Comparison of ENCODE assay signal across 26 cellular contexts in the genomic region with DNA sequence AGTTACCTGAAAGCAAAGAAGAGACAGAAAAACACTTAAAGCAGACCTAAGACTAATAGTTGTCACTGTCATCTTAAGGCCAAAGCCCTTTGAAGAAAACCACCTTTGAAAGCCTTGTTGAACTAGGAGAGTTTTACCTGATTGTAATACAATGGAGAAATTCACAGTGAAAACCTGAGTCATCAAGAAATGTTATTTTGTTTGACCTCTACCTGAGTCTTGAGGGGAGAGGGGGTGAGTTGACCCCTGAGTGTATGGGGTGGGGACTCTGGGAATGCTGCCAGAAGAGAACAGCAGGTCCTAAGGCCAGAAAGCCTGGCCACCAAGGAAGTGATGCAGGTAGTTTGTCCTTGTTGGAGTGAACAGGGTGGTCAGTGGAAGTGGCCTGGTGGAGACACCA.
"Had no signal": no experiment of that assay in that cellular context is flagged by ENCODE, and none has a peak within 500 bp of the region (broad histone marks: within the 10 kb centered on the region; RNA-seq: fewer than 3 reads in every experiment).

No MANE protein-coding gene starts in this region.

- H3K27me3 ChIP-seq: body of pancreas, esophagus squamous epithelium, left lung, neutrophil, tibial artery had no signal

- H3K9me3 ChIP-seq: body of pancreas, esophagus squamous epithelium, left lung, lower lobe of right lung, neutrophil, tibial artery had no signal

- H3K27ac Mint-ChIP-seq: activated B cell treated with CpG ODN at 0.5 μM for 24 hours; activated T-cell treated with anti-CD3 and anti-CD28 coated beads, Interleukin-2, amount 50 U/mL, for 72 hours; nephron progenitor cell; stimulated activated effector memory CD8-positive, alpha-beta T cell treated with anti-CD3 and anti-CD28 coated beads, Interleukin-12 subunit alpha, Interleukin-12 subunit beta, amount 100 ng/mL, for 72 hours; stimulated activated naive CD8-positive, alpha-beta T cell treated with anti-CD3 and anti-CD28 coated beads, Interleukin-15, Interleukin-2, amounts not matched to agents 100 ng/mL and 50 ng/mL, for 24 hours; T-helper 1 cell treated with Interleukin-12 subunit alpha and Interleukin-12 subunit beta and Interleukin-4 antibody, amounts not matched to agents 30 μg/mL and 1 μg/mL, for 36 hours had no signal

- H3K9me3 Mint-ChIP-seq: activated B cell treated with CpG ODN at 0.5 μM for 24 hours; activated naive CD4-positive, alpha-beta T cell treated with anti-CD3 and anti-CD28 coated beads, Interleukin-2, amount 50 U/mL, for 72 hours; activated T-cell treated with anti-CD3 and anti-CD28 coated beads, Interleukin-2, amount 50 U/mL, for 72 hours; stimulated activated effector memory CD8-positive, alpha-beta T cell treated with anti-CD3 and anti-CD28 coated beads, Interleukin-12 subunit alpha, Interleukin-12 subunit beta, amount 100 ng/mL, for 72 hours; stimulated activated naive CD8-positive, alpha-beta T cell treated with anti-CD3 and anti-CD28 coated beads, Interleukin-15, Interleukin-2, amounts not matched to agents 100 ng/mL and 50 ng/mL, for 24 hours; T-helper 1 cell treated with Interleukin-12 subunit alpha and Interleukin-12 subunit beta and Interleukin-4 antibody, amounts not matched to agents 30 μg/mL and 1 μg/mL, for 36 hours had no signal

- H3K4me1 Mint-ChIP-seq: stimulated activated effector memory CD8-positive, alpha-beta T cell treated with anti-CD3 and anti-CD28 coated beads, Interleukin-12 subunit alpha, Interleukin-12 subunit beta, amount 100 ng/mL, for 72 hours had no signal

- H3K4me3 Mint-ChIP-seq: activated B cell treated with CpG ODN at 0.5 μM for 24 hours; activated T-cell treated with anti-CD3 and anti-CD28 coated beads, Interleukin-2, amount 50 U/mL, for 72 hours; naive B cell; nephron progenitor cell; stimulated activated effector memory CD8-positive, alpha-beta T cell treated with anti-CD3 and anti-CD28 coated beads, Interleukin-12 subunit alpha, Interleukin-12 subunit beta, amount 100 ng/mL, for 72 hours; stimulated activated naive CD8-positive, alpha-beta T cell treated with anti-CD3 and anti-CD28 coated beads, Interleukin-15, Interleukin-2, amounts not matched to agents 100 ng/mL and 50 ng/mL, for 24 hours; T-helper 1 cell treated with Interleukin-12 subunit alpha and Interleukin-12 subunit beta and Interleukin-4 antibody, amounts not matched to agents 30 μg/mL and 1 μg/mL, for 36 hours had no signal

- H3K4me1 ChIP-seq: body of pancreas, esophagus squamous epithelium, left lung, lower lobe of right lung had no signal

- H3K36me3 Mint-ChIP-seq: stimulated activated effector memory CD8-positive, alpha-beta T cell treated with anti-CD3 and anti-CD28 coated beads, Interleukin-12 subunit alpha, Interleukin-12 subunit beta, amount 100 ng/mL, for 72 hours had no signal

- ATAC-seq: activated naive CD4-positive, alpha-beta T cell treated with anti-CD3 and anti-CD28 coated beads, Interleukin-2, amount 50 U/mL, for 72 hours; activated T-cell treated with anti-CD3 and anti-CD28 coated beads, Interleukin-2, amount 50 U/mL, for 72 hours; body of pancreas; left lung; lower lobe of right lung; sciatic nerve; stimulated activated effector memory CD8-positive, alpha-beta T cell treated with anti-CD3 and anti-CD28 coated beads, Interleukin-12 subunit alpha, Interleukin-12 subunit beta, amount 100 ng/mL, for 72 hours had no signal

- H3K27ac ChIP-seq: body of pancreas, epithelial cell of prostate, esophagus squamous epithelium, left lung, lower lobe of right lung, neutrophil, skin epidermis, tibial artery had no signal

- H3K36me3 ChIP-seq: left lung, lower lobe of right lung, neutrophil, tibial artery had no signal

- H3K27me3 Mint-ChIP-seq: activated B cell treated with CpG ODN at 0.5 μM for 24 hours; naive B cell; stimulated activated naive CD8-positive, alpha-beta T cell treated with anti-CD3 and anti-CD28 coated beads, Interleukin-15, Interleukin-2, amounts not matched to agents 100 ng/mL and 50 ng/mL, for 24 hours had no signal

- H3K4me3 ChIP-seq: body of pancreas, esophagus squamous epithelium, left lung, lower lobe of right lung, skin epidermis, tibial artery had no signal

- DNase-seq: activated B cell treated with CpG ODN at 0.5 μM for 24 hours; activated CD4-positive, alpha-beta T cell treated with anti-CD3 and anti-CD28 coated beads, Interleukin-2, amount 50 U/mL, for 4 hours; activated naive CD4-positive, alpha-beta T cell; activated T-cell treated with anti-CD3 and anti-CD28 coated beads for 4 hours; activated T-cell treated with anti-CD3 and anti-CD28 coated beads, Interleukin-2, amount 50 U/mL, for 72 hours; aorta; body of pancreas; dermis blood vessel endothelial cell; effector CD4-positive, alpha-beta T cell; esophagus squamous epithelium; kidney glomerular epithelial cell; left lung; lower lobe of right lung; mesenchymal stem cell; naive B cell; nephron progenitor cell; stimulated activated CD4-positive, alpha-beta T cell treated with anti-CD3 and anti-CD28 coated beads, Interleukin-4, amount 100 ng/mL, for 24 hours; tibial artery had no signal
